In the genomic region with DNA sequence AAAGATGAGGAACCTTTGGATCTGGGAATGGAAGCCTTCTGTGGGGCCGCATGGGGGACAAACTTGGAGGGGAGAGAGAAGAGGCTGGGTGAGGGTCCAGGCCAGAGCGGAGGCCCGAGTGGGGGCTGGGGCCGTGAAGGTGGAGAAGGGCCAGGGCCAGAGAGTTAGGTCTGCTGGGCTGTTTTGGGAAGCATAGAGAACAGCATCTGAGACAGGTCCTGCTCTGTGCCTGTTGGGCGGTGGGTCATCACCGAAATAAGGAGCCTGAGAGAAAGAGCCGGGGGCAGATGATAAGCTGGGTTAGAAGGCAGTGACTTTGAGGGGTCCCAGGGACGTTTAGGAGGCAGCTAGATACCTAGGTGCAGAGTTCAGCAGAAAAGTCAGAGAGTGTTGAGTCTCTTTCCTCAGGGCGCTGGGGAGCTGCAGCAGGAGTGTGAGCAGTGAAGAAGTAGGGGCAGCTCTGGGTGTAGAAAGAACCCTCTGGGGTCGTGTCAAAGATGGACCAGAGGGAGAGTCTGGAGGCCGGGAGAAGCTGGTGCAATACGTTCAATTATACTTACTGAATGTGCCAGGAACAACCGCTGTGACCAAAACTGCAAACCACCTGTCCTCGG, we compare ENCODE assay signal across 27 cellular contexts. TPM values are rescaled to one million over a fixed set of nuclear protein-coding genes. Genes with fewer than 3 reads are reported as not detected.
"Had no signal": no experiment of that assay in that cellular context is flagged by ENCODE, and none has a peak within 500 bp of the region (broad histone marks: within the 10 kb centered on the region; RNA-seq: fewer than 3 reads in every experiment).

No MANE protein-coding gene starts in this region.

- ATAC-seq: activated T-cell treated with anti-CD3 and anti-CD28 coated beads, Interleukin-2, amount 50 U/mL, for 72 hours; K562; Panc1 had no signal

- H3K4me3 Mint-ChIP-seq: activated CD4-positive, alpha-beta memory T cell treated with anti-CD3 and anti-CD28 coated beads for 36 hours; activated CD4-positive, alpha-beta T cell treated with anti-CD3 and anti-CD28 coated beads, Interleukin-2, amount 10 ng/mL, durations not matched to agents 7 days and 5 days; activated naive CD8-positive, alpha-beta T cell treated with anti-CD3 and anti-CD28 coated beads, Interleukin-2, amount 10 ng/mL, durations not matched to agents 7 days and 5 days; activated T-cell treated with anti-CD3 and anti-CD28 coated beads, Interleukin-2, amount 50 U/mL, for 72 hours; T-helper 1 cell treated with Interleukin-12 subunit alpha and Interleukin-12 subunit beta and Interleukin-4 antibody, amounts not matched to agents 30 μg/mL and 1 μg/mL, for 36 hours had no signal

- H3K27ac ChIP-seq: SJCRH30 had no signal

- H3K4me1 ChIP-seq: SJCRH30 had no signal

- H3K36me3 Mint-ChIP-seq: activated CD4-positive, alpha-beta memory T cell treated with anti-CD3 and anti-CD28 coated beads for 36 hours; activated naive CD8-positive, alpha-beta T cell treated with anti-CD3 and anti-CD28 coated beads, Interleukin-2, amount 10 ng/mL, durations not matched to agents 7 days and 5 days had no signal

- H3K27me3 Mint-ChIP-seq: activated CD4-positive, alpha-beta memory T cell treated with anti-CD3 and anti-CD28 coated beads for 36 hours; activated CD4-positive, alpha-beta T cell treated with anti-CD3 and anti-CD28 coated beads, Interleukin-2, amount 10 ng/mL, durations not matched to agents 7 days and 5 days had no signal

- H3K4me1 Mint-ChIP-seq: activated naive CD8-positive, alpha-beta T cell treated with anti-CD3 and anti-CD28 coated beads, Interleukin-2, amount 10 ng/mL, durations not matched to agents 7 days and 5 days had no signal

- H3K27me3 ChIP-seq: adrenal gland, SJCRH30 had no signal

- DNase-seq: activated CD4-positive, alpha-beta memory T cell treated with anti-CD3 and anti-CD28 coated beads for 36 hours; activated CD4-positive, alpha-beta T cell treated with anti-CD3 and anti-CD28 coated beads, Interleukin-2, amount 10 ng/mL, durations not matched to agents 7 days and 5 days; activated CD4-positive, CD25-positive, alpha-beta regulatory T cell; activated CD8-positive, alpha-beta memory T cell treated with anti-CD3 and anti-CD28 coated beads for 24 hours; activated naive CD4-positive, alpha-beta T cell treated with anti-CD3 and anti-CD28 coated beads, Interleukin-2, amount 50 U/mL, for 16 hours; activated naive CD8-positive, alpha-beta T cell treated with anti-CD3 and anti-CD28 coated beads, Interleukin-2, amount 10 ng/mL, durations not matched to agents 7 days and 5 days; activated T-cell treated with anti-CD3 and anti-CD28 coated beads, Interleukin-2, amount 50 U/mL, for 72 hours; anterior cingulate cortex; central memory CD4-positive, alpha-beta T cell; Karpas-422; NCI-H1092 treated with DMSO at 0.1 percent for 48 hours; NCI-H1436; NCI-H1694 treated with DMSO at 0.1 percent for 48 hours; NCI-H2029 treated with DMSO at 0.1 percent for 48 hours; NCI-H345; NCI-H510A treated with DMSO at 0.1 percent for 48 hours; NCI-H69; NK-92 treated with Interleukin-12 subunit alpha and Interleukin-12 subunit beta, amount 100 ng/mL, for 24 hours; OCI-M1; Right ventricle myocardium superior; RPMI8226; SJCRH30 had no signal

- H3K9me3 ChIP-seq: adrenal gland, SJCRH30 had no signal

- H3K27ac Mint-ChIP-seq: activated CD4-positive, alpha-beta memory T cell treated with anti-CD3 and anti-CD28 coated beads for 36 hours; activated CD4-positive, alpha-beta T cell treated with anti-CD3 and anti-CD28 coated beads, Interleukin-2, amount 10 ng/mL, durations not matched to agents 7 days and 5 days; activated naive CD8-positive, alpha-beta T cell treated with anti-CD3 and anti-CD28 coated beads, Interleukin-2, amount 10 ng/mL, durations not matched to agents 7 days and 5 days; activated T-cell treated with anti-CD3 and anti-CD28 coated beads, Interleukin-2, amount 50 U/mL, for 72 hours; T-helper 1 cell treated with Interleukin-12 subunit alpha and Interleukin-12 subunit beta and Interleukin-4 antibody, amounts not matched to agents 30 μg/mL and 1 μg/mL, for 36 hours had no signal

- H3K9me3 Mint-ChIP-seq: activated CD4-positive, alpha-beta memory T cell treated with anti-CD3 and anti-CD28 coated beads for 36 hours; activated CD4-positive, alpha-beta T cell treated with anti-CD3 and anti-CD28 coated beads, Interleukin-2, amount 10 ng/mL, durations not matched to agents 7 days and 5 days had no signal

- H3K4me3 ChIP-seq: adrenal gland, K562, SJCRH30 had no signal

RNA-seq across cellular contexts. Expression of a gene that starts 28.0 kb away (rescaled TPM):
- total RNA-seq: activated CD4-positive, alpha-beta memory T cell treated with anti-CD3 and anti-CD28 coated beads for 36 hours; activated CD4-positive, alpha-beta T cell treated with anti-CD3 and anti-CD28 coated beads, Interleukin-2, amount 10 ng/mL, durations not matched to agents 7 days and 5 days; activated naive CD8-positive, alpha-beta T cell treated with anti-CD3 and anti-CD28 coated beads, Interleukin-2, amount 10 ng/mL, durations not matched to agents 7 days and 5 days; activated T-cell treated with anti-CD3 and anti-CD28 coated beads, Interleukin-2, amount 50 U/mL, for 72 hours; SJCRH30 had no signal

RNA-seq across cellular contexts. Expression of a gene that starts 49.2 kb away (rescaled TPM):
- total RNA-seq: activated CD4-positive, alpha-beta memory T cell treated with anti-CD3 and anti-CD28 coated beads for 36 hours; activated CD4-positive, alpha-beta T cell treated with anti-CD3 and anti-CD28 coated beads, Interleukin-2, amount 10 ng/mL, durations not matched to agents 7 days and 5 days; bronchial epithelial cell; K562; SJCRH30 had no signal
- polyA plus RNA-seq: K562 had no signal

RNA-seq across cellular contexts. Expression of a gene that starts 55.9 kb away (rescaled TPM):
- total RNA-seq: activated CD4-positive, alpha-beta memory T cell treated with anti-CD3 and anti-CD28 coated beads for 36 hours; activated CD4-positive, alpha-beta T cell treated with anti-CD3 and anti-CD28 coated beads, Interleukin-2, amount 10 ng/mL, durations not matched to agents 7 days and 5 days; activated naive CD8-positive, alpha-beta T cell treated with anti-CD3 and anti-CD28 coated beads, Interleukin-2, amount 10 ng/mL, durations not matched to agents 7 days and 5 days; activated T-cell treated with anti-CD3 and anti-CD28 coated beads, Interleukin-2, amount 50 U/mL, for 72 hours; bronchial epithelial cell; SJCRH30 had no signal
